In the genomic region with DNA sequence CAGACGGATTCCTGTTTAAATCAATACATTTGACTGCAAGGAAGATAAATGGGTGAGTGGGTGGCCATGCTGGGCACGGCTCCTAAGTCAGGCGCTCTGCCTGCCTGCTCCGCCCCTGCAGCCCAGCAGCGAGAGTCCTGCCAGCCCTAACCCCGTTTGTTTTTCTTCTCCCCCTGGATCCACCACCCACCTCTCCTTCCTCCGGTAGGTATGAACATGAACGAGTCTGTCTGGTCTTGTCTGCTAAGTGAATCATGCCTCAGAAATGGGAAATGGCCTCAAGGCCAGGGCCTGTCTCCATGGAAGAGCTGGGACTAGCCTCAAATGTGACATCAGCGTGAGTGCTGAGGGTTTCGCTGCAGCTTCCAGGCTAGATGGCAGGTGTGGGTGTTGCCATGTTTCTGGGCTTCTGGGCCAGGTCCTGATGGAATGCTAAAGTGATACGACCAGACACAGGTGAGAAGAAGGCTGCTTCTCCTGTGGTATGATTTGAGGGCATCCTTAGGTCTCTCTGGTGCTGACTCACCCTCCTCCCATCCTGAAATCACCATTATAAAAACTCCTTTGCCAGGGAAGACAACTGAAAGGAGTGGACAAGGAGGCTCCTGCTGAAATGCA, we compare ENCODE assay signal across 9 cellular contexts. TPM values are rescaled to one million over a fixed set of nuclear protein-coding genes. Genes with fewer than 3 reads are reported as not detected.
DNase-seq lines count a peak whose midpoint lies in the region; ATAC-seq, FAIRE-seq and TF ChIP-seq lines count a peak whose summit lies in the region.
"Had no signal": no experiment of that assay in that cellular context is flagged by ENCODE, and none has a peak within 500 bp of the region (broad histone marks: within the 10 kb centered on the region; RNA-seq: fewer than 3 reads in every experiment).

No MANE protein-coding gene starts in this region.

- CTCF ChIA-PET in WTC11 (lab: Charles Lee): interaction anchor here (0.6 to 2.5 kb wide), 3 partner anchors 19 to 1774 kb away, joined by 3 to 12 read pairs (median 3); no protein-coding TSS in a partner anchor

- peaks cover 5% of the 10 kb centered on the region for H3K23me2 ChIP-seq in H9 (ENCODE audit: insufficient read length, low read depth, low read length, poor library complexity, severe bottlenecking)

- FAIRE-seq in GM12891 (lab: Jason Lieb, UNC): no peak
- FAIRE-seq: endometrium had no signal

- no peak for TF ChIP-seq POLR2A in GM12891 (IDR thresholded peaks at IDR 0.05; ENCODE audit: low read depth, low read length)

- H3K36me3 ChIP-seq in right atrium auricular region: no peaks in the 10 kb centered on the region

- H3K4me1 Mint-ChIP-seq in H9: peaks cover 35 to 45% of the 10 kb centered on the region in 2 experiments
- peaks cover 27% of the 10 kb centered on the region for H3K4me1 Mint-ChIP-seq in WTC11
- H3K4me1 Mint-ChIP-seq in endothelial cell (ENCODE audit: unreplicated experiment): peaks cover 31% of the 10 kb centered on the region

- peak overlapping the region; percentile 8 for H3K18ac ChIP-seq in H9 (ENCODE audit: insufficient read length, low read depth, low read length)

- H3K27me3 Mint-ChIP-seq in H9 (ENCODE audit: low read depth) (no peaks in the 10 kb centered on the region), WTC11 (ENCODE audit: low read depth) (no peaks in the 10 kb centered on the region), endothelial cell (ENCODE audit: unreplicated experiment) (no peaks in the 10 kb centered on the region)

- POLR2A ChIA-PET in WTC11 (lab: Charles Lee): no interaction called here

- no peak overlapping the region for H3K4me3 ChIP-seq in right atrium auricular region

- peak overlapping the region; percentile 25 for H3K9ac ChIP-seq in H9 (ENCODE audit: extremely low read depth, insufficient read length, low read length)

- H4K8ac ChIP-seq in H9 (replicated peaks; ENCODE audit: insufficient read length, low read depth, low read length): peak overlapping the region; percentile 3

- H4K5ac ChIP-seq in H9 (ENCODE audit: insufficient read length, low read depth, low read length): peak overlapping the region; percentile 10

- no peak overlapping the region for H2BK5ac ChIP-seq in H9 (ENCODE audit: insufficient read length, low read length)

- H3K4me1 ChIP-seq in H9 (ENCODE audit: insufficient read depth, low read length): peaks cover 7% of the 10 kb centered on the region; the same call in 1 of the 2 replicates
- H3K4me1 ChIP-seq in right atrium auricular region: peaks cover 0 to 37% of the 10 kb centered on the region in 2 donors

- H2BK15ac ChIP-seq in H9 (ENCODE audit: low read depth, low read length): no peak overlapping the region

- no peak overlapping the region for H2AK5ac ChIP-seq in H9 (ENCODE audit: insufficient read length, low read length)

- ATAC-seq in WTC11: peak; percentile 78
- peak; percentile 54 for ATAC-seq in sciatic nerve
- no peak for ATAC-seq in GM18498 (IDR thresholded peaks at IDR 0.05; ENCODE audit: unreplicated experiment)

- H3K56ac ChIP-seq in H9 (ENCODE audit: insufficient read length, low read depth, low read length): no peak overlapping the region

- no peaks in the 10 kb centered on the region for H3K9me3 Mint-ChIP-seq in H9
- H3K9me3 Mint-ChIP-seq in WTC11: no peaks in the 10 kb centered on the region
- H3K9me3 Mint-ChIP-seq in endothelial cell (ENCODE audit: unreplicated experiment): no peaks in the 10 kb centered on the region

- no peak overlapping the region for H3K27ac ChIP-seq in H9 (ENCODE audit: insufficient read length, low read depth, low read length)
- peak overlapping the region; percentile 99 for H3K27ac ChIP-seq in right atrium auricular region

- H3K27ac Mint-ChIP-seq in H9 (peak overlapping the region; percentile 62 to 91 (median 64); a peak in 5 of 7 replicates), WTC11 (peak overlapping the region; percentile 67; the same call in 1 of the 2 replicates), endothelial cell (ENCODE audit: unreplicated experiment) (no peak overlapping the region)

- H3K9me3 ChIP-seq in H9 (ENCODE audit: control insufficient read depth, low read depth, low read length): no peaks in the 10 kb centered on the region
- no peaks in the 10 kb centered on the region for H3K9me3 ChIP-seq in right atrium auricular region

- H3K4me2 ChIP-seq in H9 (ENCODE audit: insufficient read depth, insufficient read length, low read length): no peak overlapping the region

- no peaks in the 10 kb centered on the region for H3K79me2 ChIP-seq in H9 (ENCODE audit: insufficient read depth, low read length)

- H3K14ac ChIP-seq in H9 (ENCODE audit: insufficient read depth, low read length): peak overlapping the region; percentile 62; the same call in 1 of the 2 replicates

- H3T11ph ChIP-seq in H9 (ENCODE audit: low read length): no peak overlapping the region

- peak overlapping the region; percentile 58 for H2AFZ ChIP-seq in H9 (ENCODE audit: low read length)

- H3K36me3 Mint-ChIP-seq in H9 (ENCODE audit: insufficient read depth in 1 of 3, low read depth in 3 of 3) (no peaks in the 10 kb centered on the region), WTC11 (no peaks in the 10 kb centered on the region), endothelial cell (ENCODE audit: low read depth, unreplicated experiment) (no peaks in the 10 kb centered on the region)

- H3K23ac ChIP-seq in H9 (ENCODE audit: insufficient read length, low read depth, low read length): no peak overlapping the region

- H3K4me3 Mint-ChIP-seq in H9 (peak overlapping the region in 1 of 2 experiments; percentile 13; a peak in 2 of 5 replicates), WTC11 (peak overlapping the region; percentile 29; the same call in 1 of the 2 replicates), endothelial cell (ENCODE audit: unreplicated experiment) (no peak overlapping the region)

- H2BK20ac ChIP-seq in H9 (ENCODE audit: low read depth, low read length, poor library complexity, severe bottlenecking): no peak overlapping the region

- H4K20me1 ChIP-seq in H9 (ENCODE audit: control insufficient read depth, insufficient read depth, insufficient read length): no peaks in the 10 kb centered on the region

- no peak overlapping the region for H2BK120ac ChIP-seq in H9 (ENCODE audit: low read depth, low read length, poor library complexity, severe bottlenecking)

- H3K27me3 ChIP-seq in H9 (ENCODE audit: insufficient read depth, low read length) (no peaks in the 10 kb centered on the region), right atrium auricular region (no peaks in the 10 kb centered on the region)

- no peak overlapping the region for H2BK12ac ChIP-seq in H9 (ENCODE audit: insufficient read length, low read depth, low read length)

- H3K79me1 ChIP-seq in H9 (ENCODE audit: insufficient read depth, low read depth, low read length, poor library complexity, severe bottlenecking): no peaks in the 10 kb centered on the region

- WGBS in H9 (ENCODE audit: extremely low coverage, insufficient read length, low lambda C conversion rate): no CpG with 5 or more reads among the region's 11 CpGs

- no peak for TF ChIP-seq CTCF in H9 (conservative IDR thresholded peaks at IDR 0.05)
- no peak for TF ChIP-seq CTCF in WTC11 (IDR thresholded peaks at IDR 0.05)
- no peak for TF ChIP-seq CTCF in right atrium auricular region (IDR thresholded peaks at IDR 0.05)
- no peak for TF ChIP-seq CTCF in endothelial cell (IDR thresholded peaks at IDR 0.05; ENCODE audit: unreplicated experiment)

- no peak overlapping the region for H4K91ac ChIP-seq in H9 (ENCODE audit: insufficient read length, low read depth, low read length)

- intact Hi-C loops in sciatic nerve (cut with DNase I): no loop called here

- DNase-seq in H9 (peak; percentile 41), WTC11 (ENCODE audit: low spot score) (no peak), right atrium auricular region (ENCODE audit: low spot score) (no peak), sciatic nerve (ENCODE audit: low spot score) (no peak), GF-D8 (lab: John Stamatoyannopoulos, UW) (no peak), endothelial cell (ENCODE audit: low spot score) (no peak), GM12891 (ENCODE audit: insufficient read length, low spot score) (no peak)

- H3K4ac ChIP-seq in H9 (ENCODE audit: low read depth, low read length): no peak overlapping the region

TF ChIP-seq in WTC11, 78 proteins besides CTCF, POLR2A, EP300 and RAD21 (continues in another document):
- no peak for TF ChIP-seq JAZF1 (CRISPR knock-in tag; IDR thresholded peaks at IDR 0.05)

TF ChIP-seq in GM12891, 5 proteins besides CTCF, POLR2A, EP300 and RAD21:
- no peak for TF ChIP-seq POLR2AphosphoS5 (IDR thresholded peaks at IDR 0.05; ENCODE audit: low read depth, low read length)
- no peak for TF ChIP-seq TAF1 (IDR thresholded peaks at IDR 0.05; ENCODE audit: low read depth, low read length)
- TF ChIP-seq PAX5 (IDR thresholded peaks at IDR 0.05; ENCODE audit: insufficient read depth, low read length, severe bottlenecking): no peak
- no peak for TF ChIP-seq POU2F2 (IDR thresholded peaks at IDR 0.05; ENCODE audit: low read depth, low read length)
- no peak for TF ChIP-seq SPI1 (IDR thresholded peaks at IDR 0.05; ENCODE audit: low read depth, low read length)
TF ChIP-seq in GM12891: peak in this region for 0.

RNA-seq across cellular contexts. Expression of gene FEM1B, which starts 5.6 kb away (rescaled TPM):
- total RNA-seq in H9 (2021) (77.9 and 83.3 TPM in 2 replicates), WTC11 (2021) (59.7 to 64.8 TPM (median 62.4 TPM) in 3 replicates), right atrium auricular region (10 to 100 TPM; 33.1 to 55.3 TPM), sciatic nerve (58.0 TPM), endothelial cell (ENCODE audit: unreplicated experiment) (47.8 TPM)
- 11.4 TPM for polyA plus RNA-seq in GM12891 (2012; ENCODE audit: low read depth, missing spikeins)

RNA-seq across cellular contexts. Expression of gene CLN6, which starts 42.4 kb away (rescaled TPM):
- 68.7 and 71.9 TPM in 2 replicates for total RNA-seq in H9 (2021)
- 50.2 to 52.2 TPM (median 50.8 TPM) in 3 replicates for total RNA-seq in WTC11 (2021)
- total RNA-seq in right atrium auricular region: 1 to 10 TPM; 6.4 to 7.4 TPM
- total RNA-seq in sciatic nerve: 15.0 TPM
- total RNA-seq in endothelial cell (ENCODE audit: unreplicated experiment): 42.1 TPM
- polyA plus RNA-seq in GM12891 (2012; ENCODE audit: low read depth, missing spikeins): 26.1 TPM
